Comparison of ENCODE assay signal across 8 cellular contexts in genomic region chr17:21253646-21254441, GRCh38. TPM values are rescaled to one million over a fixed set of nuclear protein-coding genes. Genes with fewer than 3 reads are reported as not detected.
DNase-seq lines count a peak whose midpoint lies in the region; ATAC-seq and TF ChIP-seq lines count a peak whose summit lies in the region.

No MANE protein-coding gene starts in this region.

- peaks cover 4% of the 10 kb centered on the region for H3K27me3 Mint-ChIP-seq in activated naive CD8-positive, alpha-beta T cell treated with anti-CD3 and anti-CD28 coated beads, Interleukin-2, amount 10 ng/mL, durations not matched to agents 7 days and 5 days

- H3K27ac Mint-ChIP-seq in activated naive CD8-positive, alpha-beta T cell treated with anti-CD3 and anti-CD28 coated beads, Interleukin-2, amount 10 ng/mL, durations not matched to agents 7 days and 5 days: no peak overlapping the region

- peak; percentile 13 for ATAC-seq in activated naive CD8-positive, alpha-beta T cell treated with anti-CD3 and anti-CD28 coated beads, Interleukin-2, amount 10 ng/mL, durations not matched to agents 7 days and 5 days (ENCODE audit: low read depth)

- no peaks in the 10 kb centered on the region for H3K36me3 Mint-ChIP-seq in activated naive CD8-positive, alpha-beta T cell treated with anti-CD3 and anti-CD28 coated beads, Interleukin-2, amount 10 ng/mL, durations not matched to agents 7 days and 5 days

- H3K4me1 ChIP-seq in BE2C: no peaks in the 10 kb centered on the region
- 0 out of 2 replicates have a peak, but pooled peaks cover 2% of the 10 kb centered on the region for H3K4me1 ChIP-seq in HEK293 (ENCODE audit: control insufficient read depth, insufficient read depth, low read length)
- peaks cover 16% of the 10 kb centered on the region for H3K4me1 ChIP-seq in thymus (ENCODE audit: control insufficient read depth, insufficient read depth, low read length)

- CTCF ChIA-PET in HEK293 (lab: Yijun Ruan, JAX): interaction anchor here (0.6 to 1.7 kb wide), 2 partner anchors 26 to 98 kb away, joined by 3 to 9 read pairs; no protein-coding TSS in a partner anchor

- no peak for TF ChIP-seq CTCF in BE2C (IDR thresholded peaks at IDR 0.05; ENCODE audit: low read depth, low read length)
- no peak for TF ChIP-seq CTCF in HEK293 (tag by site-specific recombination; IDR thresholded peaks at IDR 0.05)
- TF ChIP-seq CTCF in kidney epithelial cell (IDR thresholded peaks at IDR 0.05; ENCODE audit: insufficient read depth, low read length, poor library complexity, severe bottlenecking): no peak

- DNase-seq in BE2C (no peak), kidney epithelial cell (ENCODE audit: low read depth) (no peak), NCI-H2171 (lab: John Stamatoyannopoulos, UW) (no peak), cortex of kidney (lab: John Stamatoyannopoulos, UW) (no peak), NCI-H748 (lab: John Stamatoyannopoulos, UW; ENCODE audit: unreplicated experiment) (no peak)
- no peak for DNase-seq in activated naive CD8-positive, alpha-beta T cell treated with anti-CD3 and anti-CD28 coated beads, Interleukin-2, amount 10 ng/mL, durations not matched to agents 7 days and 5 days

- no peaks in the 10 kb centered on the region for H3K9me3 Mint-ChIP-seq in activated naive CD8-positive, alpha-beta T cell treated with anti-CD3 and anti-CD28 coated beads, Interleukin-2, amount 10 ng/mL, durations not matched to agents 7 days and 5 days

- no peaks in the 10 kb centered on the region for H3K36me3 ChIP-seq in BE2C
- no peaks in the 10 kb centered on the region for H3K36me3 ChIP-seq in HEK293 (ENCODE audit: control insufficient read depth in 2 of 2, insufficient read depth in 1 of 2, low read length in 2 of 2)
- no peaks in the 10 kb centered on the region for H3K36me3 ChIP-seq in kidney epithelial cell (ENCODE audit: control insufficient read depth, insufficient read depth, low read length)
- no peaks in the 10 kb centered on the region for H3K36me3 ChIP-seq in thymus (ENCODE audit: control insufficient read depth, insufficient read depth)

- POLR2A ChIA-PET in HEK293 (lab: Yijun Ruan, JAX): interaction anchor here (0.6 to 1.9 kb wide), 9 partner anchors 10 to 1244 kb away, joined by 3 to 8 read pairs (median 4); no protein-coding TSS in a partner anchor
- POLR2A ChIA-PET in activated naive CD8-positive, alpha-beta T cell treated with anti-CD3 and anti-CD28 coated beads, Interleukin-2, amount 10 ng/mL, durations not matched to agents 7 days and 5 days (lab: Charles Lee): interaction anchor here (1.8 kb wide), 1 partner anchor 22 kb away, joined by 6 read pairs; no protein-coding TSS in a partner anchor

- H3K27ac ChIP-seq in HEK293 (ENCODE audit: extremely low read depth, low read depth, low read length) (no peak overlapping the region), thymus (ENCODE audit: low read depth) (peak overlapping the region; percentile 65)

- peak overlapping the region; percentile 81 for H3K4me3 Mint-ChIP-seq in activated naive CD8-positive, alpha-beta T cell treated with anti-CD3 and anti-CD28 coated beads, Interleukin-2, amount 10 ng/mL, durations not matched to agents 7 days and 5 days

- H3K27me3 ChIP-seq in BE2C (no peaks in the 10 kb centered on the region), kidney epithelial cell (ENCODE audit: control insufficient read depth, insufficient read depth, low read length) (no peaks in the 10 kb centered on the region), thymus (ENCODE audit: control insufficient read depth, insufficient read depth) (no peaks in the 10 kb centered on the region)

- WGBS in thymus: 57% methylated on average over 15 of the region's 15 CpGs

- peak overlapping the region; percentile 51 for H3K4me3 ChIP-seq in BE2C (ENCODE audit: low read depth, low read length)
- H3K4me3 ChIP-seq in HEK293 (ENCODE audit: low read depth, low read length): peak overlapping the region; percentile 56
- H3K4me3 ChIP-seq in kidney epithelial cell (ENCODE audit: low read depth, low read length): peak overlapping the region; percentile 56
- peak overlapping the region; percentile 95 for H3K4me3 ChIP-seq in thymus (ENCODE audit: low read length)

- H3K4me1 Mint-ChIP-seq in activated naive CD8-positive, alpha-beta T cell treated with anti-CD3 and anti-CD28 coated beads, Interleukin-2, amount 10 ng/mL, durations not matched to agents 7 days and 5 days: peaks cover 13% of the 10 kb centered on the region

- H3K9me3 ChIP-seq in BE2C: no peaks in the 10 kb centered on the region
- H3K9me3 ChIP-seq in HEK293 (ENCODE audit: control insufficient read depth, insufficient read depth, low read depth, low read length): no peaks in the 10 kb centered on the region
- H3K9me3 ChIP-seq in thymus (ENCODE audit: control insufficient read depth): no peaks in the 10 kb centered on the region

TF ChIP-seq in HEK293, 187 proteins besides CTCF, POLR2A, EP300 and RAD21 (continues in another document):
- TF ChIP-seq, protein P1, sequence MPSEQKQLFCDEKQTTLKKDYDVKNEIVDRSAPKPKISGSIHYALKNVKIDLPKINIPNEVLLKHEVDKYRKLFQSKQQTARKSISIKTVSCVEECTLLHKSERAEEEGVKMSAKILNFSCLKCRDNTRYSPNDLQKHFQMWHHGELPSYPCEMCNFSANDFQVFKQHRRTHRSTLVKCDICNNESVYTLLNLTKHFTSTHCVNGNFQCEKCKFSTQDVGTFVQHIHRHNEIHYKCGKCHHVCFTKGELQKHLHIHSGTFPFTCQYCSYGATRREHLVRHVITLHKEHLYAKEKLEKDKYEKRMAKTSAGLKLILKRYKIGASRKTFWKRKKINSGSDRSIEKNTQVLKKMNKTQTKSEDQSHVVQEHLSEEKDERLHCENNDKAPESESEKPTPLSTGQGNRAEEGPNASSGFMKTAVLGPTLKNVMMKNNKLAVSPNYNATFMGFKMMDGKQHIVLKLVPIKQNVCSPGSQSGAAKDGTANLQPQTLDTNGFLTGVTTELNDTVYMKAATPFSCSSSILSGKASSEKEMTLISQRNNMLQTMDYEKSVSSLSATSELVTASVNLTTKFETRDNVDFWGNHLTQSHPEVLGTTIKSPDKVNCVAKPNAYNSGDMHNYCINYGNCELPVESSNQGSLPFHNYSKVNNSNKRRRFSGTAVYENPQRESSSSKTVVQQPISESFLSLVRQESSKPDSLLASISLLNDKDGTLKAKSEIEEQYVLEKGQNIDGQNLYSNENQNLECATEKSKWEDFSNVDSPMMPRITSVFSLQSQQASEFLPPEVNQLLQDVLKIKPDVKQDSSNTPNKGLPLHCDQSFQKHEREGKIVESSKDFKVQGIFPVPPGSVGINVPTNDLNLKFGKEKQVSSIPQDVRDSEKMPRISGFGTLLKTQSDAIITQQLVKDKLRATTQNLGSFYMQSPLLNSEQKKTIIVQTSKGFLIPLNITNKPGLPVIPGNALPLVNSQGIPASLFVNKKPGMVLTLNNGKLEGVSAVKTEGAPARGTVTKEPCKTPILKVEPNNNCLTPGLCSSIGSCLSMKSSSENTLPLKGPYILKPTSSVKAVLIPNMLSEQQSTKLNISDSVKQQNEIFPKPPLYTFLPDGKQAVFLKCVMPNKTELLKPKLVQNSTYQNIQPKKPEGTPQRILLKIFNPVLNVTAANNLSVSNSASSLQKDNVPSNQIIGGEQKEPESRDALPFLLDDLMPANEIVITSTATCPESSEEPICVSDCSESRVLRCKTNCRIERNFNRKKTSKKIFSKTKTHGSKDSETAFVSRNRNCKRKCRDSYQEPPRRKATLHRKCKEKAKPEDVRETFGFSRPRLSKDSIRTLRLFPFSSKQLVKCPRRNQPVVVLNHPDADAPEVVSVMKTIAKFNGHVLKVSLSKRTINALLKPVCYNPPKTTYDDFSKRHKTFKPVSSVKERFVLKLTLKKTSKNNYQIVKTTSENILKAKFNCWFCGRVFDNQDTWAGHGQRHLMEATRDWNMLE (tag by site-specific recombination; conservative IDR thresholded peaks at IDR 0.05; ENCODE audit: low read depth): no peak
- peak; percentile 15 for TF ChIP-seq ZBTB26 (tag by site-specific recombination; optimal IDR thresholded peaks at IDR 0.05)
- 0 out of 2 replicates have a peak, but pooled peaks have one; percentile 19 for TF ChIP-seq SCRT2 (tag by site-specific recombination; IDR thresholded peaks at IDR 0.05)
- TF ChIP-seq, protein P2, sequence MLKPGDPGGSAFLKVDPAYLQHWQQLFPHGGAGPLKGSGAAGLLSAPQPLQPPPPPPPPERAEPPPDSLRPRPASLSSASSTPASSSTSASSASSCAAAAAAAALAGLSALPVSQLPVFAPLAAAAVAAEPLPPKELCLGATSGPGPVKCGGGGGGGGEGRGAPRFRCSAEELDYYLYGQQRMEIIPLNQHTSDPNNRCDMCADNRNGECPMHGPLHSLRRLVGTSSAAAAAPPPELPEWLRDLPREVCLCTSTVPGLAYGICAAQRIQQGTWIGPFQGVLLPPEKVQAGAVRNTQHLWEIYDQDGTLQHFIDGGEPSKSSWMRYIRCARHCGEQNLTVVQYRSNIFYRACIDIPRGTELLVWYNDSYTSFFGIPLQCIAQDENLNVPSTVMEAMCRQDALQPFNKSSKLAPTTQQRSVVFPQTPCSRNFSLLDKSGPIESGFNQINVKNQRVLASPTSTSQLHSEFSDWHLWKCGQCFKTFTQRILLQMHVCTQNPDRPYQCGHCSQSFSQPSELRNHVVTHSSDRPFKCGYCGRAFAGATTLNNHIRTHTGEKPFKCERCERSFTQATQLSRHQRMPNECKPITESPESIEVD (tag by site-specific recombination; IDR thresholded peaks at IDR 0.05): no peak

RNA-seq across cellular contexts. Expression of gene NATD1, which starts 0.6 kb away (rescaled TPM):
- polyA plus RNA-seq in BE2C (2012; ENCODE audit: insufficient read depth, insufficient read length, low read depth): 0.59 TPM
- total RNA-seq in activated naive CD8-positive, alpha-beta T cell treated with anti-CD3 and anti-CD28 coated beads, Interleukin-2, amount 10 ng/mL, durations not matched to agents 7 days and 5 days: 1 to 10 TPM; 5.4 to 5.7 TPM
- total RNA-seq in kidney epithelial cell: 15.2 and 16.8 TPM in 2 replicates
- polyA plus RNA-seq in thymus: 4.8 TPM

RNA-seq across cellular contexts. Expression of gene MAP2K3, which starts 30.7 kb away (rescaled TPM):
- polyA plus RNA-seq in BE2C (2012; ENCODE audit: insufficient read depth, insufficient read length, low read depth): 15.8 TPM
- 10 to 100 TPM; 53.6 to 56.8 TPM for total RNA-seq in activated naive CD8-positive, alpha-beta T cell treated with anti-CD3 and anti-CD28 coated beads, Interleukin-2, amount 10 ng/mL, durations not matched to agents 7 days and 5 days
- total RNA-seq in kidney epithelial cell: 29.2 and 39.2 TPM in 2 replicates
- 33.4 TPM for polyA plus RNA-seq in thymus

RNA-seq across cellular contexts. Expression of gene TMEM11, which starts 39.9 kb away (rescaled TPM):
- 55.0 TPM for polyA plus RNA-seq in BE2C (2012; ENCODE audit: insufficient read depth, insufficient read length, low read depth)
- 10 to 100 TPM; 21.4 to 23.7 TPM for total RNA-seq in activated naive CD8-positive, alpha-beta T cell treated with anti-CD3 and anti-CD28 coated beads, Interleukin-2, amount 10 ng/mL, durations not matched to agents 7 days and 5 days
- total RNA-seq in kidney epithelial cell: 21.6 and 24.3 TPM in 2 replicates
- 23.3 TPM for polyA plus RNA-seq in thymus
